ENCODE assay signal across 13 cellular contexts in the genomic region with DNA sequence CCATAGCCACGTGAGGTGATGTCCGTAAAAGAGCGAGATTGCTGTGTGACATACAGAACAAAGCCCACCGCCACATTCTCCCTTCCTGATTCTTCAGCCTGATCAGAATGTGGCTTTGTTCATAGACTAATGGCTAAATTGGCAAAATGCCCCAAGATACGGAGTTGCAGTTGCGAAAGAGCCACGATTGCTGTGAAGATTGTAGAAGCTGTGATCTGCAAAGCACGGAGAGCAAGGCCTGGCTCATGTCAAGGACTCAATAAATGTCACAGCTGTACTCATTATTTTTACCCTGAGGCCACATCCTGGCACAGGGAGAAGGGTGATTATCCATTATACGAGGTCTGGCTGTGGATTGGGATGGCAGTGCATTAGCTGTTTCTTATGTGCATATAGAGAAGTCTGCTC. TPM values are rescaled to one million over a fixed set of nuclear protein-coding genes. Genes with fewer than 3 reads are reported as not detected.
DNase-seq lines count a peak whose midpoint lies in the region; ATAC-seq, FAIRE-seq and TF ChIP-seq lines count a peak whose summit lies in the region.
"Had no signal": no experiment of that assay in that cellular context is flagged by ENCODE, and none has a peak within 500 bp of the region (broad histone marks: within the 10 kb centered on the region; RNA-seq: fewer than 3 reads in every experiment).

No MANE protein-coding gene starts in this region.

- ATAC-seq in pancreas (peak; percentile 4 to 30 (median 6)), HG02588 (IDR thresholded peaks at IDR 0.05; ENCODE audit: unreplicated experiment) (no peak)
- ATAC-seq: activated T-cell treated with anti-CD3 and anti-CD28 coated beads, Interleukin-2, amount 50 U/mL, for 4 hours had no signal

- H3K4me3 ChIP-seq in astrocyte of the cerebellum (ENCODE audit: low read depth, low read length) (no peak overlapping the region), pancreas (no peak overlapping the region)
- H3K4me3 ChIP-seq: ovary had no signal

- H3K27ac ChIP-seq in pancreas, result peak overlapping the region in 3 of 4 donors; percentile 39 to 86 (median 53)
- H3K27ac ChIP-seq: ovary had no signal

- in situ Hi-C loops in Caki2 (cut with HindIII; ENCODE audit: low pct_unique_long_range_greater_than_20kb, low sequenced_read_pairs), result no loop called here
- in situ Hi-C loops in astrocyte of the cerebellum (cut with HindIII; ENCODE audit: low sequenced_read_pairs), result no loop called here

- H3K4me1 ChIP-seq in pancreas, result peaks cover 42 to 60% (median 43%) of the 10 kb centered on the region in 3 donors

- H3K9me3 ChIP-seq in pancreas, result no peaks in the 10 kb centered on the region
- H3K9me3 ChIP-seq: ovary had no signal

- H3K27me3 ChIP-seq in pancreas, result no peaks in the 10 kb centered on the region
- H3K27me3 ChIP-seq: ovary had no signal

- 18 to 27% methylated on average over 9 of the region's 9 CpGs for WGBS in pancreas, 2 donors

- no peak for FAIRE-seq in pancreas (lab: Jason Lieb, UNC)

- DNase-seq in Caki2 (ENCODE audit: low read depth) (peak; percentile 38), MV-4-11 (lab: John Stamatoyannopoulos, UW) (peak; percentile 82), astrocyte of the cerebellum (ENCODE audit: low read depth) (peak; percentile 4), pancreas (peak in 3 of 6 donors; percentile 36 to 73 (median 41)), ecto neural progenitor cell (ENCODE audit: low spot score) (no peak), NCI-H510A (lab: John Stamatoyannopoulos, UW) (no peak), hepatic stellate cell (ENCODE audit: low spot score) (no peak)
- DNase-seq: activated T-cell treated with anti-CD3 and anti-CD28 coated beads, Interleukin-2, amount 50 U/mL, for 4 hours; GF-D8; NCI-H1105 treated with DMSO at 0.1 percent for 48 hours; ovary; T-helper 1 cell had no signal

- H3K36me3 ChIP-seq in pancreas, result no peaks in the 10 kb centered on the region
- H3K36me3 ChIP-seq: ovary had no signal

- no peak for TF ChIP-seq CTCF in astrocyte of the cerebellum (IDR thresholded peaks at IDR 0.05; ENCODE audit: low read depth, low read length, missing control alignments)
- no peak for TF ChIP-seq CTCF in pancreas (IDR thresholded peaks at IDR 0.05)

- intact Hi-C loops in pancreas (cut with DNase I), result no loop called here

RNA-seq across cellular contexts. Expression of gene ARSD, which starts 34.2 kb away (rescaled TPM):
- 14.8 and 22.8 TPM in 2 replicates for total RNA-seq in Caki2 (2014; rRNA removed; shearing (Covaris generic); ENCODE audit: low replicate concordance)
- 10 to 100 TPM; 29.8 to 67.0 (median 52.2) TPM for total RNA-seq in pancreas
- 10 to 100 TPM; 17.8 to 35.7 TPM for polyA plus RNA-seq in pancreas

Comparison
In these comparisons a context has a peak if more than half of its experiments do, and no peak if none do; other contexts are left out.
1. DNase-seq: peak in Caki2 (single experiment), MV-4-11 (single experiment) and astrocyte of the cerebellum (single experiment); none in ecto neural progenitor cell (single experiment), NCI-H510A (single experiment) and hepatic stellate cell (single experiment).